ENCODE assay signal across 8 cellular contexts in genomic region chr14:93114068-93114710, GRCh38.
DNase-seq lines count a peak whose midpoint lies in the region; TF ChIP-seq lines count a peak whose summit lies in the region.

No MANE protein-coding gene starts in this region.

- H3K4me1 Mint-ChIP-seq in activated naive CD8-positive, alpha-beta T cell (ENCODE audit: low read depth) = peaks cover 30% of the 10 kb centered on the region

- no peaks in the 10 kb centered on the region for H3K9me3 Mint-ChIP-seq in activated naive CD8-positive, alpha-beta T cell (ENCODE audit: low read depth)

- CTCF ChIA-PET in AG04449 (lab: Yijun Ruan, JAX) = interaction anchor here (1.0 to 17.7 kb wide), 44 partner anchors 9 to 504 kb away, joined by 3 to 326 read pairs (median 6); partner anchors contain the start of genes GON7, MOAP1 and UBR7

- H3K4me3 Mint-ChIP-seq in activated naive CD8-positive, alpha-beta T cell = peak overlapping the region; percentile 87

- no peaks in the 10 kb centered on the region for H3K36me3 ChIP-seq in HAP-1 (replicated peaks)
- H3K36me3 ChIP-seq in iPS-15b (ENCODE audit: control insufficient read depth, insufficient read depth, low read length) = peaks cover 5% of the 10 kb centered on the region

- POLR2A ChIA-PET in AG04449 (lab: Yijun Ruan, JAX) = no interaction called here

- in situ Hi-C loops in HAP-1 (cut with MboI; ENCODE audit: low sequenced_read_pairs) = no loop called here

- H3K4me3 ChIP-seq in AG04449 (ENCODE audit: low read depth, low read length) (peak overlapping the region; percentile 70), HAP-1 (peak overlapping the region; percentile 65), iPS-15b (ENCODE audit: low read depth, low read length) (peak overlapping the region; percentile 92)

- DNase-seq in AG04449 (ENCODE audit: low read depth, low spot score) (no peak), HAP-1 (ENCODE audit: low spot score in 2 of 2) (peak; percentile 14 to 17), GM20000 (ENCODE audit: low spot score) (no peak), activated gamma-delta T cell treated with Interleukin-2 at 50 U/mL for 16 hours (no peak), hepatic stellate cell (ENCODE audit: low spot score) (no peak)
- peak; percentile 27 for DNase-seq in stimulated activated CD8-positive, alpha-beta memory T cell treated with anti-CD3 and anti-CD28 coated beads, Interleukin-4, amount 100 ng/mL, for 48 hours

- H3K27ac Mint-ChIP-seq in activated naive CD8-positive, alpha-beta T cell = peak overlapping the region; percentile 61

- H3K4me1 ChIP-seq in HAP-1 (peaks cover 19% of the 10 kb centered on the region), iPS-15b (ENCODE audit: control insufficient read depth, insufficient read depth, low read length) (peaks cover 19% of the 10 kb centered on the region)

- H3K27me3 Mint-ChIP-seq in activated naive CD8-positive, alpha-beta T cell = no peaks in the 10 kb centered on the region

- H3K9me3 ChIP-seq in HAP-1 (no peaks in the 10 kb centered on the region), iPS-15b (ENCODE audit: control insufficient read depth, insufficient read depth, low read length) (no peaks in the 10 kb centered on the region)

- peak overlapping the region; percentile 70 for H3K9ac ChIP-seq in iPS-15b (ENCODE audit: low read depth, low read length)

- TF ChIP-seq CTCF in AG04449 (IDR thresholded peaks at IDR 0.05; ENCODE audit: insufficient read depth, low read length, missing control alignments) (no peak), GM20000 (IDR thresholded peaks at IDR 0.05; ENCODE audit: extremely low read depth, missing control alignments) (no peak)

- H3K27me3 ChIP-seq in HAP-1 (ENCODE audit: low read depth) (no peaks in the 10 kb centered on the region), iPS-15b (ENCODE audit: control insufficient read depth, insufficient read depth, low read length) (no peaks in the 10 kb centered on the region)

- no peaks in the 10 kb centered on the region for H3K36me3 Mint-ChIP-seq in activated naive CD8-positive, alpha-beta T cell

Comparison
In these comparisons a context has a peak if more than half of its experiments do, and no peak if none do; other contexts are left out.
1. DNase-seq: peak in HAP-1 (2 of 2) and stimulated activated CD8-positive, alpha-beta memory T cell treated with anti-CD3 and anti-CD28 coated beads, Interleukin-4, amount 100 ng/mL, for 48 hours (single experiment); none in AG04449 (single experiment), GM20000 (single experiment), activated gamma-delta T cell treated with Interleukin-2 at 50 U/mL for 16 hours (single experiment) and hepatic stellate cell (single experiment).
2. Peak in every context shown above with its lines, with median percentiles within 50 percentile points of each other: H3K4me3 ChIP-seq.